18 cellular contexts compared by ENCODE assay signal in genomic region chr11:76564400-76564799, GRCh38.
"Had no signal": no experiment of that assay in that cellular context is flagged by ENCODE, and none has a peak within 500 bp of the region (broad histone marks: within the 10 kb centered on the region; RNA-seq: fewer than 3 reads in every experiment).

No MANE protein-coding gene starts in this region.

- H3K9ac ChIP-seq: neural progenitor cell had no signal

- H3K4me1 ChIP-seq: neural progenitor cell, testis, vagina had no signal

- ATAC-seq: activated CD4-positive, alpha-beta T cell treated with anti-CD3 and anti-CD28 coated beads for 36 hours; WTC11 had no signal

- H3K9me3 Mint-ChIP-seq: activated naive CD8-positive, alpha-beta T cell treated with anti-CD3 and anti-CD28 coated beads for 36 hours; central memory CD8-positive, alpha-beta T cell had no signal

- H3K27me3 ChIP-seq: neural progenitor cell, testis, vagina had no signal

- H3K27ac ChIP-seq: coronary artery, esophagus squamous epithelium, neural progenitor cell, testis, vagina had no signal

- H3K4me3 ChIP-seq: coronary artery, esophagus squamous epithelium, lung, neural progenitor cell, testis, vagina had no signal

- H3K4me3 Mint-ChIP-seq: activated CD4-positive, alpha-beta T cell treated with anti-CD3 and anti-CD28 coated beads for 36 hours; activated naive CD8-positive, alpha-beta T cell treated with anti-CD3 and anti-CD28 coated beads for 36 hours; central memory CD8-positive, alpha-beta T cell; naive B cell; neural progenitor cell; T-helper 2 cell treated with Interferon-gamma antibody and Interleukin-4, amounts not matched to agents 5 μg/mL and 100 μg/mL, for 36 hours; WTC11 had no signal

- H3K36me3 ChIP-seq: esophagus squamous epithelium, neural progenitor cell, vagina had no signal

- H3K27ac Mint-ChIP-seq: activated CD4-positive, alpha-beta T cell treated with anti-CD3 and anti-CD28 coated beads for 36 hours; activated naive CD8-positive, alpha-beta T cell treated with anti-CD3 and anti-CD28 coated beads for 36 hours; naive B cell; neural progenitor cell; T-helper 2 cell treated with Interferon-gamma antibody and Interleukin-4, amounts not matched to agents 5 μg/mL and 100 μg/mL, for 36 hours; WTC11 had no signal

- H3K4me1 Mint-ChIP-seq: central memory CD8-positive, alpha-beta T cell; neural progenitor cell; WTC11 had no signal

- H2AFZ ChIP-seq: neural progenitor cell had no signal

- DNase-seq: activated CD4-positive, alpha-beta T cell treated with anti-CD3 and anti-CD28 coated beads for 36 hours; activated CD4-positive, alpha-beta T cell treated with anti-CD3 and anti-CD28 coated beads, Interleukin-2, amount 50 U/mL, for 4 hours; activated naive CD4-positive, alpha-beta T cell treated with Interleukin-2 at 50 U/mL for 16 hours; activated naive CD8-positive, alpha-beta T cell treated with anti-CD3 and anti-CD28 coated beads for 36 hours; activated T-cell treated with anti-CD3 and anti-CD28 coated beads, Interleukin-2, amount 50 U/mL, for 48 hours; esophagus squamous epithelium; naive B cell; stimulated activated CD4-positive, alpha-beta T cell treated with anti-CD3 and anti-CD28 coated beads, Interleukin-4, amount 100 ng/mL, for 1 hour; stimulated activated naive CD4-positive, alpha-beta T cell; testis; trophoblast cell had no signal

- H3K36me3 Mint-ChIP-seq: activated naive CD8-positive, alpha-beta T cell treated with anti-CD3 and anti-CD28 coated beads for 36 hours; neural progenitor cell; WTC11 had no signal

- H3K4me2 ChIP-seq: neural progenitor cell had no signal

- H3K9me3 ChIP-seq: esophagus squamous epithelium, testis, vagina had no signal
